ENCODE assay signal across 24 cellular contexts in genomic region chr12:91319071-91319760, GRCh38.
"Had no signal": no experiment of that assay in that cellular context is flagged by ENCODE, and none has a peak within 500 bp of the region (broad histone marks: within the 10 kb centered on the region; RNA-seq: fewer than 3 reads in every experiment).

No MANE protein-coding gene starts in this region.

- H3K36me3 ChIP-seq: left ventricle myocardium inferior, pancreas, prostate gland, spleen, suprapubic skin, thoracic aorta, tibial artery, upper lobe of right lung had no signal

- H3K4me1 ChIP-seq: left ventricle myocardium inferior, pancreas, prostate gland, spleen, upper lobe of right lung had no signal

- H3K4me2 ChIP-seq: hepatocyte had no signal

- H3K9me3 ChIP-seq: left ventricle myocardium inferior, pancreas, prostate gland, spleen, suprapubic skin, thoracic aorta, tibial artery, upper lobe of right lung had no signal

- H3K79me2 ChIP-seq: hepatocyte had no signal

- ATAC-seq: natural killer cell; pancreas; right cardiac atrium; sciatic nerve; stimulated activated effector memory CD8-positive, alpha-beta T cell treated with anti-CD3 and anti-CD28 coated beads, Interleukin-12 subunit alpha, Interleukin-12 subunit beta, amount 100 ng/mL, for 72 hours; upper lobe of right lung had no signal

- H2AFZ ChIP-seq: hepatocyte had no signal

- H3K4me3 ChIP-seq: hepatocyte, left ventricle myocardium inferior, lung, pancreas, prostate gland, skin epidermis, spleen, suprapubic skin, thoracic aorta, tibial artery, upper lobe of right lung had no signal

- H3K27ac ChIP-seq: hepatocyte, left ventricle myocardium inferior, pancreas, prostate gland, spleen, suprapubic skin, thoracic aorta, tibial artery, upper lobe of right lung had no signal

- H3K27me3 ChIP-seq: hepatocyte, pancreas, spleen, suprapubic skin, tibial artery, upper lobe of right lung had no signal

- DNase-seq: islet precursor cell; left ventricle myocardium inferior; mesendoderm; naive B cell; natural killer cell; nephron progenitor cell; pancreas; posterior cingulate gyrus; retina; right cardiac atrium; spleen; stimulated activated CD4-positive, alpha-beta T cell treated with anti-CD3 and anti-CD28 coated beads, Interleukin-4, amount 100 ng/mL, for 24 hours; stimulated activated naive CD4-positive, alpha-beta T cell; tibial artery; trophoblast cell; upper lobe of right lung had no signal
